8 cellular contexts compared by ENCODE assay signal in genomic region chrX:130110379-130111219, GRCh38. TPM values are rescaled to one million over a fixed set of nuclear protein-coding genes. Genes with fewer than 3 reads are reported as not detected.
DNase-seq lines count a peak whose midpoint lies in the region; TF ChIP-seq lines count a peak whose summit lies in the region.

Gene ELF4 (minus strand): TSS chrX:130110497. CDS start chrX:130081330, 29,167 bp downstream.

- no peaks in the 10 kb centered on the region for H3K9me3 Mint-ChIP-seq in activated CD4-positive, alpha-beta memory T cell treated with anti-CD3 and anti-CD28 coated beads for 36 hours

- no peaks in the 10 kb centered on the region for H3K36me3 ChIP-seq in H7 (replicated peaks; ENCODE audit: control insufficient read depth, insufficient read depth, low read length)
- no peaks in the 10 kb centered on the region for H3K36me3 ChIP-seq in endocrine pancreas (ENCODE audit: control insufficient read depth, insufficient read depth, low read length)
- H3K36me3 ChIP-seq in thyroid gland = no peaks in the 10 kb centered on the region

- intact Hi-C loops in activated CD4-positive, alpha-beta memory T cell treated with anti-CD3 and anti-CD28 coated beads for 36 hours (cut with micrococcal nuclease) = loop anchor here (2.0 kb wide), 1 partner anchor 60 kb away; the partner anchor contains the start of gene RAB33A
- intact Hi-C loops in thyroid gland (cut with DNase I) = no loop called here

- H3K4me1 ChIP-seq in endocrine pancreas (ENCODE audit: control insufficient read depth, insufficient read depth, low read length) (peaks cover 3% of the 10 kb centered on the region), thyroid gland (peaks cover 0 to 3% of the 10 kb centered on the region in 2 donors)

- no peaks in the 10 kb centered on the region for H3K9me3 ChIP-seq in endocrine pancreas (ENCODE audit: control insufficient read depth, low read length)
- H3K9me3 ChIP-seq in thyroid gland = no peaks in the 10 kb centered on the region

- no peaks in the 10 kb centered on the region for H3K27me3 Mint-ChIP-seq in activated CD4-positive, alpha-beta memory T cell treated with anti-CD3 and anti-CD28 coated beads for 36 hours

- peak within 1 kb of the TSS; percentile 92 for H3K27ac Mint-ChIP-seq in activated CD4-positive, alpha-beta memory T cell treated with anti-CD3 and anti-CD28 coated beads for 36 hours

- peak within 1 kb of the TSS; percentile 49 to 87 (median 86) for H3K27ac ChIP-seq in thyroid gland

- no CpG with 5 or more reads among the region's 123 CpGs for WGBS in thyroid gland, 2 donors

- POLR2A ChIA-PET in activated CD4-positive, alpha-beta memory T cell treated with anti-CD3 and anti-CD28 coated beads for 36 hours (lab: Charles Lee) = interaction anchor here (1.5 kb wide), 3 partner anchors 10 to 60 kb away, joined by 4 to 5 read pairs (median 4); no protein-coding TSS in a partner anchor

- H3K4me3 ChIP-seq in H7 (ENCODE audit: insufficient read depth, low read depth, low read length) (peak within 1 kb of the TSS; percentile 60), endocrine pancreas (ENCODE audit: control insufficient read depth, insufficient read depth, low read length) (no peak within 1 kb of the TSS), thyroid gland (replicated peaks in 1 of 3) (peak within 1 kb of the TSS in 2 of 3 donors; percentile 44 to 51)

- DNase-seq in GF-D8 (lab: John Stamatoyannopoulos, UW) (peak; percentile 19), H7 (peak; percentile 94), NCI-H2227 (lab: John Stamatoyannopoulos, UW; ENCODE audit: unreplicated experiment) (peak; percentile 73), mucosa of gallbladder (ENCODE audit: low spot score) (no peak), thyroid gland (peak; percentile 43), ecto neural progenitor cell (ENCODE audit: low spot score) (no peak)
- DNase-seq in activated CD4-positive, alpha-beta memory T cell treated with anti-CD3 and anti-CD28 coated beads for 36 hours = peak; percentile 70

- H3K36me3 Mint-ChIP-seq in activated CD4-positive, alpha-beta memory T cell treated with anti-CD3 and anti-CD28 coated beads for 36 hours = peaks cover 3% of the 10 kb centered on the region

- H3K9ac ChIP-seq in endocrine pancreas (ENCODE audit: control insufficient read depth, insufficient read depth, low read length) = peak within 1 kb of the TSS; percentile 66

- H3K4me1 Mint-ChIP-seq in activated CD4-positive, alpha-beta memory T cell treated with anti-CD3 and anti-CD28 coated beads for 36 hours (ENCODE audit: low read depth) = peaks cover 44% of the 10 kb centered on the region

- H3K27me3 ChIP-seq in H7 (ENCODE audit: control insufficient read depth, insufficient read depth, low read length) (peaks cover 40% of the 10 kb centered on the region), endocrine pancreas (ENCODE audit: control insufficient read depth, insufficient read depth, low read length) (no peaks in the 10 kb centered on the region), thyroid gland (no peaks in the 10 kb centered on the region)

- CTCF ChIA-PET in activated CD4-positive, alpha-beta memory T cell treated with anti-CD3 and anti-CD28 coated beads for 36 hours (lab: Charles Lee) = interaction anchor here (1.6 to 5.7 kb wide), 2 partner anchors 29 to 30 kb away, joined by 4 to 42 read pairs; no protein-coding TSS in a partner anchor

- TF ChIP-seq POLR2A in thyroid gland (IDR thresholded peaks at IDR 0.05) = no peak

- TF ChIP-seq CTCF in thyroid gland (IDR thresholded peaks at IDR 0.05) = no peak

- peak within 1 kb of the TSS; percentile 92 for H3K4me3 Mint-ChIP-seq in activated CD4-positive, alpha-beta memory T cell treated with anti-CD3 and anti-CD28 coated beads for 36 hours

RNA-seq across cellular contexts. Expression of gene ELF4, which starts in this region (rescaled TPM):
- 3.7 and 4.3 TPM in 2 replicates for total RNA-seq in H7 (2014; rRNA removed; shearing (Covaris generic))
- total RNA-seq in activated CD4-positive, alpha-beta memory T cell treated with anti-CD3 and anti-CD28 coated beads for 36 hours = 10 to 100 TPM; 28.0 to 28.2 TPM
- 12.5 TPM for total RNA-seq in mucosa of gallbladder
- 1 to 10 TPM; 2.6 to 6.3 (median 3.8) TPM for total RNA-seq in thyroid gland

Comparison
In these comparisons a context has a peak if more than half of its experiments do, and no peak if none do; other contexts are left out.
1. DNase-seq: peak in GF-D8 (single experiment), H7 (single experiment), NCI-H2227 (single experiment), activated CD4-positive, alpha-beta memory T cell treated with anti-CD3 and anti-CD28 coated beads for 36 hours (single experiment) and thyroid gland (2 of 2); none in mucosa of gallbladder (single experiment) and ecto neural progenitor cell (single experiment).